Comparison of ENCODE assay signal across 28 cellular contexts in the genomic region with DNA sequence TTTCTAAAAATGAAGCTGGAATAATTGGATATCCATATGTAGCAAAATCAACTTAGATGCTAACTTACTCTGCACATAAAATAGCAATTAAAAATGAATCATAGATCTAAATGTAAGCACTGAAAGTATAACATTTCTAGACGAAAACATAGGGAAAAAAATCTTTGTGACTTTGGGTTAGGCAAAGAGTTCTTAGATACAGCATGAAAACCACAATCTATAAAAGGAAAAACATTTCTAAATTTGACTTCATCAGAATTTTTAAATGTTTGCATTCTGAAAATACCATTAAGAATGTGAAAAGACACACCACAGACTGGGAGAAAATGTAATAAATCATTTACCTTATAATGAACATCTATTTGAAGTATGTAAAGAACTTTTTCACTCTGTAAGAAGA.
DNase-seq lines count a peak whose midpoint lies in the region; ATAC-seq, FAIRE-seq and TF ChIP-seq lines count a peak whose summit lies in the region.
"Had no signal": no experiment of that assay in that cellular context is flagged by ENCODE, and none has a peak within 500 bp of the region (broad histone marks: within the 10 kb centered on the region; RNA-seq: fewer than 3 reads in every experiment).

No MANE protein-coding gene starts in this region.

- BruUV-seq in IMR-90 (replicated peaks; lab: Mats Ljungman, UMichigan): no TSS peak

- H2BK15ac ChIP-seq in IMR-90 (ENCODE audit: low read depth, low read length): no peak overlapping the region

- TF ChIP-seq CTCF in D721Med (IDR thresholded peaks at IDR 0.05; ENCODE audit: insufficient read depth, missing control alignments) (no peak), IMR-90 (conservative IDR thresholded peaks at IDR 0.05; ENCODE audit: low read depth, low read length) (no peak), chondrocyte (IDR thresholded peaks at IDR 0.05) (no peak), glutamatergic neuron (IDR thresholded peaks at IDR 0.05; ENCODE audit: partially characterized antibody, unreplicated experiment) (no peak)

- H3K4me3 ChIP-seq in IMR-90 (ENCODE audit: insufficient read depth, low read depth, low read length): no peak overlapping the region
- H3K4me3 ChIP-seq: HAP-1, SK-N-MC had no signal

- TF ChIP-seq POLR2A in IMR-90 (IDR thresholded peaks at IDR 0.05; ENCODE audit: low read depth, low read length): no peak

- no peak overlapping the region for H4K5ac ChIP-seq in IMR-90 (ENCODE audit: low read depth, low read length)

- peak overlapping the region; percentile 65 for H3K4me2 ChIP-seq in IMR-90 (ENCODE audit: low read depth, low read length)

- peaks cover 7% of the 10 kb centered on the region; the same call in 1 of the 2 replicates for H3K4me1 ChIP-seq in IMR-90 (ENCODE audit: control insufficient read depth, insufficient read depth, low read length)

- H3K14ac ChIP-seq in IMR-90 (replicated peaks; ENCODE audit: low read depth, low read length): no peak overlapping the region

- no peak overlapping the region for H3K18ac ChIP-seq in IMR-90 (ENCODE audit: low read depth, low read length)

- FAIRE-seq in D721Med (lab: Jason Lieb, UNC): peak; percentile 16
- FAIRE-seq: GM12891, RCC 7860 had no signal

- WGBS in IMR-90 (ENCODE audit: extremely low coverage in 2 of 2, insufficient read length in 1 of 2), 2 experiments: no CpG with 5 or more reads among the region's 1 CpG

- no peak overlapping the region for H3K27ac ChIP-seq in IMR-90 (ENCODE audit: insufficient read depth, low read length)
- H3K27ac ChIP-seq: C4-2B, HL-60, SK-N-MC had no signal

- H2AFZ ChIP-seq in IMR-90 (replicated peaks; ENCODE audit: low read length, poor library complexity): no peak overlapping the region

- H3K4ac ChIP-seq in IMR-90 (ENCODE audit: low read depth, low read length): no peak overlapping the region; the same call in 1 of the 2 replicates

- TF ChIP-seq RAD21 in IMR-90 (IDR thresholded peaks at IDR 0.05; ENCODE audit: low read length): no peak

- H2BK20ac ChIP-seq in IMR-90 (ENCODE audit: low read depth, low read length): peak overlapping the region; percentile 94; the same call in 1 of the 2 replicates

- H2BK120ac ChIP-seq in IMR-90 (ENCODE audit: low read depth, low read length): peak overlapping the region; percentile 86; the same call in 1 of the 2 replicates

- intact Hi-C loops in IMR-90 (cut with micrococcal nuclease): no loop called here

- no peaks in the 10 kb centered on the region for H3K27me3 ChIP-seq in IMR-90 (ENCODE audit: control insufficient read depth, insufficient read depth, low read length)

- no peaks in the 10 kb centered on the region for H3K79me1 ChIP-seq in IMR-90 (ENCODE audit: low read depth in 1 of 2, low read length in 2 of 2)

- H3K9ac ChIP-seq in IMR-90 (ENCODE audit: low read depth, low read length): no peak overlapping the region

- H3K9me3 Mint-ChIP-seq in chondrocyte (ENCODE audit: low read depth) (peaks cover 4% of the 10 kb centered on the region), glutamatergic neuron (ENCODE audit: unreplicated experiment) (peaks cover 2% of the 10 kb centered on the region)

- no peak overlapping the region for H3K23ac ChIP-seq in IMR-90 (ENCODE audit: low read depth, low read length)

- no peak overlapping the region for H4K91ac ChIP-seq in IMR-90 (ENCODE audit: insufficient read depth, low read depth, low read length)

- no peak overlapping the region for H3K56ac ChIP-seq in IMR-90 (ENCODE audit: extremely low read depth, insufficient read depth, low read length)

- H2BK5ac ChIP-seq in IMR-90 (ENCODE audit: low read depth, low read length, poor library complexity, severe bottlenecking): peak overlapping the region; percentile 84

- H3K27ac Mint-ChIP-seq in chondrocyte (ENCODE audit: unreplicated experiment): peak overlapping the region; percentile 17
- peak overlapping the region; percentile 63 for H3K27ac Mint-ChIP-seq in glutamatergic neuron (ENCODE audit: unreplicated experiment)
- H3K27ac Mint-ChIP-seq: B cell; CD8-positive, alpha-beta T cell had no signal

- H3K4me1 Mint-ChIP-seq in chondrocyte (ENCODE audit: low read depth) (peaks cover 11% of the 10 kb centered on the region), glutamatergic neuron (ENCODE audit: low read depth, unreplicated experiment) (peaks cover 6% of the 10 kb centered on the region)
- H3K4me1 Mint-ChIP-seq: B cell had no signal

- H3K27me3 Mint-ChIP-seq in chondrocyte (ENCODE audit: low read depth) (no peaks in the 10 kb centered on the region), glutamatergic neuron (ENCODE audit: unreplicated experiment) (no peaks in the 10 kb centered on the region)

- in situ Hi-C loops in IMR-90 (cut with MboI; ENCODE audit: low sequenced_read_pairs): no loop called here

- H3K9me3 ChIP-seq in IMR-90 (ENCODE audit: control insufficient read depth, insufficient read depth, low read length): peaks cover 5% of the 10 kb centered on the region; the same call in 1 of the 2 replicates
- H3K9me3 ChIP-seq: Caco-2, HAP-1 had no signal

- H3K36me3 Mint-ChIP-seq in chondrocyte (ENCODE audit: low read depth): peaks cover 7% of the 10 kb centered on the region
- peaks cover 5% of the 10 kb centered on the region for H3K36me3 Mint-ChIP-seq in glutamatergic neuron (ENCODE audit: unreplicated experiment)
- H3K36me3 Mint-ChIP-seq: CD8-positive, alpha-beta T cell had no signal

- no peak overlapping the region for H2AK5ac ChIP-seq in IMR-90 (ENCODE audit: low read depth, low read length)

- DNase-seq in D721Med (ENCODE audit: insufficient read length, low spot score) (no peak), IMR-90 (peak; percentile 32), chondrocyte (ENCODE audit: low spot score) (no peak), glutamatergic neuron (no peak), DMS153 treated with DMSO at 0.1 percent for 48 hours (lab: John Stamatoyannopoulos, UW; ENCODE audit: unreplicated experiment) (no peak), NCI-H1105 treated with DMSO at 0.1 percent for 48 hours (lab: John Stamatoyannopoulos, UW) (no peak)
- DNase-seq in NK-92 treated with Interleukin-12 subunit alpha and Interleukin-12 subunit beta, amount 100 ng/mL, for 24 hours (lab: John Stamatoyannopoulos, UW): no peak
- DNase-seq: Caco-2; CD8-positive, alpha-beta T cell; DMS 273 treated with DMSO at 0.1 percent for 48 hours; DMS79 treated with DMSO at 0.1 percent for 48 hours; GF-D8; GOT3; Karpas-422; NCI-H1092 treated with DMSO at 0.1 percent for 48 hours; NCI-H1436 treated with DMSO at 0.1 percent for 48 hours; NCI-H2029; NCI-H446 treated with DMSO at 0.1 percent for 48 hours; NCI-H526; OCI-M1; SIG-M5 had no signal

- peak; percentile 63 for ATAC-seq in IMR-90 (ENCODE audit: low read depth)
- ATAC-seq: CD8-positive, alpha-beta T cell had no signal

- no peaks in the 10 kb centered on the region for H4K20me1 ChIP-seq in IMR-90 (ENCODE audit: insufficient read depth, low read length)

- no peaks in the 10 kb centered on the region for H3K36me3 ChIP-seq in IMR-90 (ENCODE audit: control insufficient read depth, insufficient read depth, low read length)
- H3K36me3 ChIP-seq: HAP-1 had no signal

- peaks cover 4% of the 10 kb centered on the region; the same call in 1 of the 2 replicates for H3K9me1 ChIP-seq in IMR-90 (ENCODE audit: insufficient read depth, low read length)

- H2AK9ac ChIP-seq in IMR-90 (replicated peaks; ENCODE audit: low read depth, low read length, poor library complexity): no peak overlapping the region

- H3K4me3 Mint-ChIP-seq in chondrocyte (ENCODE audit: unreplicated experiment) (no peak overlapping the region), glutamatergic neuron (ENCODE audit: unreplicated experiment) (no peak overlapping the region)
- H3K4me3 Mint-ChIP-seq: B cell; CD8-positive, alpha-beta T cell had no signal

- CTCF ChIA-PET in IMR-90 (lab: Yijun Ruan, JAX): no interaction called here

- POLR2A ChIA-PET in IMR-90 (lab: Charles Lee; ENCODE audit: unreplicated experiment): no interaction called here

- dilution Hi-C loops in IMR-90 (cut with HindIII; ENCODE audit: low sequenced_read_pairs, unreplicated experiment): no loop called here

- no peak overlapping the region for H4K8ac ChIP-seq in IMR-90 (ENCODE audit: low read depth in 2 of 2, low read length in 2 of 2)

TF ChIP-seq in IMR-90, 13 proteins besides CTCF, POLR2A, EP300 and RAD21:
- TF ChIP-seq RCOR1 (IDR thresholded peaks at IDR 0.05; ENCODE audit: insufficient replicate concordance, low read length): no peak
- no peak for TF ChIP-seq MAZ (IDR thresholded peaks at IDR 0.05; ENCODE audit: borderline replicate concordance, low read depth, low read length)
- no peak for TF ChIP-seq FOS (IDR thresholded peaks at IDR 0.05; ENCODE audit: low read depth, low read length)
- no peak for TF ChIP-seq CEBPB (IDR thresholded peaks at IDR 0.05; ENCODE audit: low read depth, low read length)
- no peak for TF ChIP-seq CHD1 (IDR thresholded peaks at IDR 0.05; ENCODE audit: low read depth, low read length)
- no peak for TF ChIP-seq NFE2L2 (IDR thresholded peaks at IDR 0.05; ENCODE audit: low read depth, low read length)
- no peak for TF ChIP-seq SMC3 (IDR thresholded peaks at IDR 0.05; ENCODE audit: low read depth, low read length)
- TF ChIP-seq BHLHE40 (IDR thresholded peaks at IDR 0.05; ENCODE audit: low read depth, low read length): no peak
- no peak for TF ChIP-seq RFX5 (IDR thresholded peaks at IDR 0.05; ENCODE audit: low read depth, low read length)
- TF ChIP-seq MXI1 (IDR thresholded peaks at IDR 0.05; ENCODE audit: borderline replicate concordance, low read depth, low read length): no peak
- no peak for TF ChIP-seq ELK1 (IDR thresholded peaks at IDR 0.05; ENCODE audit: borderline replicate concordance, low read depth, low read length)
- TF ChIP-seq MAFK (IDR thresholded peaks at IDR 0.05; ENCODE audit: low read depth, low read length): no peak
- TF ChIP-seq, protein P1, sequence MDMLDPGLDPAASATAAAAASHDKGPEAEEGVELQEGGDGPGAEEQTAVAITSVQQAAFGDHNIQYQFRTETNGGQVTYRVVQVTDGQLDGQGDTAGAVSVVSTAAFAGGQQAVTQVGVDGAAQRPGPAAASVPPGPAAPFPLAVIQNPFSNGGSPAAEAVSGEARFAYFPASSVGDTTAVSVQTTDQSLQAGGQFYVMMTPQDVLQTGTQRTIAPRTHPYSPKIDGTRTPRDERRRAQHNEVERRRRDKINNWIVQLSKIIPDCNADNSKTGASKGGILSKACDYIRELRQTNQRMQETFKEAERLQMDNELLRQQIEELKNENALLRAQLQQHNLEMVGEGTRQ (IDR thresholded peaks at IDR 0.05; ENCODE audit: low read depth, low read length): no peak
TF ChIP-seq in IMR-90: peak in this region for 0.
